Comparison of ENCODE assay signal across 9 cellular contexts in the genomic region with DNA sequence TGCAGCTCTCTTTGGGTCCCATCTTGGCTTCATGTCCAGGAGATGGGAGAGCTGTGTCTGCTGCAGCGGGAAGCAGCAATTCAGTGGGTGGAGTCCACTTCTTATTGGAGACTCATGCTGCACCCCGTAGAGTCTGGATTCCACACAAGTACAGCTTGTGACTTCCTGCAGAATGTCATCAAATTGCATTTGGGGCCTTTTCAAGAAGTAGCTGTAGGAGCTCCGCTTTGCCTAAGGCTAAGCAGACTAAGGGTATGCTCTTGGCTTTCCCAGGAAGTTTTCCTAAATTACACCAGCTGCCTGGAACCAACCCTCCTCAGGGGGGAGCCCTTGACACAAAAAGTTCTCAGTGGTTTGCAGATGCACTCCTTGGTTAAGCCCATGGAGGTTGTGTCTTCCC. TPM values are rescaled to one million over a fixed set of nuclear protein-coding genes. Genes with fewer than 3 reads are reported as not detected.
DNase-seq lines count a peak whose midpoint lies in the region; ATAC-seq and TF ChIP-seq lines count a peak whose summit lies in the region.
"Had no signal": no experiment of that assay in that cellular context is flagged by ENCODE, and none has a peak within 500 bp of the region (broad histone marks: within the 10 kb centered on the region; RNA-seq: fewer than 3 reads in every experiment).

No MANE protein-coding gene starts in this region.

- no peak overlapping the region for H4K91ac ChIP-seq in IMR-90 (ENCODE audit: insufficient read depth, low read depth, low read length)

- TF ChIP-seq POLR2A in IMR-90 (IDR thresholded peaks at IDR 0.05; ENCODE audit: low read depth, low read length) (no peak), right lobe of liver (IDR thresholded peaks at IDR 0.05) (no peak)

- H4K8ac ChIP-seq in IMR-90 (ENCODE audit: low read depth in 2 of 2, low read length in 2 of 2) = no peak overlapping the region

- no peaks in the 10 kb centered on the region for H3K9me3 ChIP-seq in IMR-90 (ENCODE audit: control insufficient read depth, insufficient read depth, low read length)
- H3K9me3 ChIP-seq in right lobe of liver = no peaks in the 10 kb centered on the region

- H3K79me1 ChIP-seq in IMR-90 (ENCODE audit: low read depth in 1 of 2, low read length in 2 of 2) = no peaks in the 10 kb centered on the region

- CTCF ChIA-PET in IMR-90 (lab: Yijun Ruan, JAX) = interaction anchor here (0.5 to 1.7 kb wide), 4 partner anchors 8 to 106 kb away, joined by 3 to 12 read pairs (median 3); no protein-coding TSS in a partner anchor

- H3K27ac ChIP-seq in IMR-90 (ENCODE audit: insufficient read depth, low read length) (no peak overlapping the region), right lobe of liver (no peak overlapping the region)

- no peak overlapping the region for H3K14ac ChIP-seq in IMR-90 (replicated peaks; ENCODE audit: low read depth, low read length)

- H3K9me1 ChIP-seq in IMR-90 (ENCODE audit: insufficient read depth, low read length) = no peaks in the 10 kb centered on the region

- no peak overlapping the region for H3K9ac ChIP-seq in IMR-90 (ENCODE audit: low read depth, low read length)

- no peaks in the 10 kb centered on the region for H3K27me3 ChIP-seq in IMR-90 (ENCODE audit: control insufficient read depth, insufficient read depth, low read length)
- no peaks in the 10 kb centered on the region for H3K27me3 ChIP-seq in right lobe of liver

- TF ChIP-seq CTCF in IMR-90 (conservative IDR thresholded peaks at IDR 0.05; ENCODE audit: low read depth, low read length) (peak; percentile 52), right lobe of liver (IDR thresholded peaks at IDR 0.05) (peak; percentile 38 to 73 (median 58))

- H3K4me2 ChIP-seq in IMR-90 (ENCODE audit: low read depth, low read length) = no peak overlapping the region

- no peak overlapping the region for H3K4me3 ChIP-seq in IMR-90 (ENCODE audit: insufficient read depth, low read depth, low read length)
- H3K4me3 ChIP-seq in right lobe of liver = no peak overlapping the region
- H3K4me3 ChIP-seq: skin epidermis had no signal

- DNase-seq in D341Med (ENCODE audit: low spot score) (peak; percentile 58), IMR-90 (peak; percentile 28), amniotic epithelial cell (ENCODE audit: low read depth) (peak; percentile 36), right lobe of liver (peak in 1 of 3 donors; percentile 57), epidermal melanocyte (ENCODE audit: insufficient read length, low spot score) (no peak), NCI-H187 (lab: John Stamatoyannopoulos, UW) (no peak)
- no peak for DNase-seq in stimulated activated CD4-positive, alpha-beta T cell treated with anti-CD3 and anti-CD28 coated beads, Interleukin-12 subunit alpha, Interleukin-12 subunit beta, amount 100 ng/mL, for 4 hours
- no peak for DNase-seq in activated CD8-positive, alpha-beta memory T cell treated with anti-CD3 and anti-CD28 coated beads, Interleukin-2, amount 50 U/mL, for 48 hours

- dilution Hi-C loops in IMR-90 (cut with HindIII; ENCODE audit: low sequenced_read_pairs, unreplicated experiment) = no loop called here

- H3K4me1 ChIP-seq in IMR-90 (ENCODE audit: control insufficient read depth, insufficient read depth, low read length) = no peaks in the 10 kb centered on the region; the same call in 1 of the 2 replicates
- H3K4me1 ChIP-seq in right lobe of liver = no peaks in the 10 kb centered on the region

- no peak overlapping the region for H2BK20ac ChIP-seq in IMR-90 (ENCODE audit: low read depth, low read length)

- H3K4ac ChIP-seq in IMR-90 (ENCODE audit: low read depth, low read length) = no peak overlapping the region

- H4K5ac ChIP-seq in IMR-90 (ENCODE audit: low read depth, low read length) = no peak overlapping the region

- H3K18ac ChIP-seq in IMR-90 (ENCODE audit: low read depth, low read length) = no peak overlapping the region

- H4K20me1 ChIP-seq in IMR-90 (ENCODE audit: insufficient read depth, low read length) = no peaks in the 10 kb centered on the region

- no peaks in the 10 kb centered on the region for H3K36me3 ChIP-seq in IMR-90 (ENCODE audit: control insufficient read depth, insufficient read depth, low read length)
- H3K36me3 ChIP-seq in right lobe of liver = no peaks in the 10 kb centered on the region

- no peak overlapping the region for H3K56ac ChIP-seq in IMR-90 (ENCODE audit: extremely low read depth, insufficient read depth, low read length)

- H2BK15ac ChIP-seq in IMR-90 (ENCODE audit: low read depth, low read length) = no peak overlapping the region

- in situ Hi-C loops in IMR-90 (cut with MboI; ENCODE audit: low sequenced_read_pairs) = no loop called here

- ATAC-seq in IMR-90 (ENCODE audit: low read depth) = peak; percentile 84
- ATAC-seq in right lobe of liver = peak; percentile 77 to 84 (median 80)

- peak; percentile 53 for TF ChIP-seq RAD21 in IMR-90 (IDR thresholded peaks at IDR 0.05; ENCODE audit: low read length)

- no peak overlapping the region for H2BK120ac ChIP-seq in IMR-90 (ENCODE audit: low read depth, low read length)

- no peak overlapping the region for H2AK5ac ChIP-seq in IMR-90 (ENCODE audit: low read depth, low read length)

- intact Hi-C loops in IMR-90 (cut with micrococcal nuclease) = loop anchor here (1.0 kb wide), 1 partner anchor 103 kb away; no protein-coding TSS in a partner anchor
- intact Hi-C loops in right lobe of liver (cut with DNase I) = loop anchor here in 1 of 2 donors (10.0 kb wide), 1 partner anchor 102 kb away; no protein-coding TSS in a partner anchor

- no peak overlapping the region for H2AFZ ChIP-seq in IMR-90 (replicated peaks; ENCODE audit: low read length, poor library complexity)

- 54% methylated on average over 2 of the region's 3 CpGs; no CpG with 5 or more reads in 1 of the 2 experiments for WGBS in IMR-90 (ENCODE audit: extremely low coverage in 2 of 2, insufficient read length in 1 of 2), 2 experiments
- 33% methylated on average over 1 of the region's 3 CpGs for WGBS in right lobe of liver (ENCODE audit: insufficient coverage, low coverage, low lambda C conversion rate, missing lambda C conversion rate)

- no peak overlapping the region for H2BK5ac ChIP-seq in IMR-90 (ENCODE audit: low read depth, low read length, poor library complexity, severe bottlenecking)

- no peak overlapping the region for H3K23ac ChIP-seq in IMR-90 (ENCODE audit: low read depth, low read length)

- no TSS peak for BruUV-seq in IMR-90 (replicated peaks; lab: Mats Ljungman, UMichigan)

- POLR2A ChIA-PET in IMR-90 (lab: Charles Lee; ENCODE audit: unreplicated experiment) = no interaction called here

- H2AK9ac ChIP-seq in IMR-90 (replicated peaks; ENCODE audit: low read depth, low read length, poor library complexity) = no peak overlapping the region

TF ChIP-seq in IMR-90, 13 proteins besides CTCF, POLR2A, EP300 and RAD21:
- peak; percentile 39 for TF ChIP-seq SMC3 (IDR thresholded peaks at IDR 0.05; ENCODE audit: low read depth, low read length)
- TF ChIP-seq MXI1 (IDR thresholded peaks at IDR 0.05; ENCODE audit: borderline replicate concordance, low read depth, low read length) = no peak

RNA-seq across cellular contexts. Expression of a gene that starts 5.7 kb away (rescaled TPM):
- total RNA-seq in IMR-90 (2012; rRNA removed) (6.4 and 7.3 TPM in 2 replicates), right lobe of liver (1 to 10 TPM; 2.6 to 6.3 (median 5.7) TPM)
- polyA plus RNA-seq in IMR-90 (2012; rRNA removed) = 8.3 and 9.0 TPM in 2 replicates
- polyA plus RNA-seq in IMR-90 (2012; cell fraction: cytosol; rRNA removed) = 7.2 and 9.7 TPM in 2 replicates
- polyA plus RNA-seq in IMR-90 (2012; cell fraction: nucleus; rRNA removed; ENCODE audit: low replicate concordance) = 22.3 and 26.0 TPM in 2 replicates

RNA-seq across cellular contexts. Expression of a gene that starts 18.3 kb away (rescaled TPM):
- total RNA-seq in IMR-90 (2012; rRNA removed) = 14.3 and 16.4 TPM in 2 replicates
- polyA plus RNA-seq in IMR-90 (2012; rRNA removed) = 32.9 and 35.2 TPM in 2 replicates
- 19.1 and 20.7 TPM in 2 replicates for polyA plus RNA-seq in IMR-90 (2012; cell fraction: cytosol; rRNA removed)
- 196 and 231 TPM in 2 replicates for polyA plus RNA-seq in IMR-90 (2012; cell fraction: nucleus; rRNA removed; ENCODE audit: low replicate concordance)
- 10 to 100 TPM; 17.5 to 27.2 (median 20.8) TPM for total RNA-seq in right lobe of liver

RNA-seq across cellular contexts. Expression of a gene that starts 45.8 kb away (rescaled TPM):
- total RNA-seq in IMR-90 (2012; rRNA removed) = 52.2 and 80.3 TPM in 2 replicates
- polyA plus RNA-seq in IMR-90 (2012; rRNA removed) = 45.4 and 55.5 TPM in 2 replicates
- 19.9 and 67.2 TPM in 2 replicates for polyA plus RNA-seq in IMR-90 (2012; cell fraction: cytosol; rRNA removed)
- 8.4 and 36.0 TPM in 2 replicates for polyA plus RNA-seq in IMR-90 (2012; cell fraction: nucleus; rRNA removed; ENCODE audit: low replicate concordance)
- 10 to 100 TPM; 34.9 to 57.1 (median 42.1) TPM for total RNA-seq in right lobe of liver

RNA-seq across cellular contexts. Expression of a gene that starts 49.3 kb away (rescaled TPM):
- total RNA-seq in IMR-90 (2012; rRNA removed) (not detected in 2 replicates), right lobe of liver (not detected)
- polyA plus RNA-seq in IMR-90 (2012; rRNA removed) = not detected in 2 replicates
- not detected in 2 replicates for polyA plus RNA-seq in IMR-90 (2012; cell fraction: cytosol; rRNA removed)
- polyA plus RNA-seq in IMR-90 (2012; cell fraction: nucleus; rRNA removed; ENCODE audit: low replicate concordance) = 0.23 TPM in 1 of 2 replicates, not detected in the other

Comparison
In these comparisons a context has a peak if more than half of its experiments do, and no peak if none do; other contexts are left out.
1. DNase-seq: peak in D341Med (single experiment), IMR-90 (single experiment) and amniotic epithelial cell (single experiment); none in stimulated activated CD4-positive, alpha-beta T cell treated with anti-CD3 and anti-CD28 coated beads, Interleukin-12 subunit alpha, Interleukin-12 subunit beta, amount 100 ng/mL, for 4 hours (single experiment), epidermal melanocyte (single experiment), activated CD8-positive, alpha-beta memory T cell treated with anti-CD3 and anti-CD28 coated beads, Interleukin-2, amount 50 U/mL, for 48 hours (single experiment) and NCI-H187 (0 of 2).